ENCODE assay signal across 30 cellular contexts in genomic region chr18:3804336-3804735, GRCh38.
"Had no signal": no experiment of that assay in that cellular context is flagged by ENCODE, and none has a peak within 500 bp of the region (broad histone marks: within the 10 kb centered on the region; RNA-seq: fewer than 3 reads in every experiment).

No MANE protein-coding gene starts in this region.

- H3K27ac ChIP-seq: adrenal gland, body of pancreas, brain microvascular endothelial cell, breast epithelium, VCaP had no signal

- DNase-seq: activated B cell treated with CpG ODN at 0.5 μM for 24 hours; activated CD4-positive, alpha-beta memory T cell treated with anti-CD3 and anti-CD28 coated beads for 36 hours; activated CD4-positive, alpha-beta T cell treated with anti-CD3 and anti-CD28 coated beads for 4 hours; activated CD4-positive, alpha-beta T cell treated with anti-CD3 and anti-CD28 coated beads, Interleukin-2, amount 10 ng/mL, durations not matched to agents 24 days and 14 days; activated CD4-positive, alpha-beta T cell treated with anti-CD3 and anti-CD28 coated beads, Interleukin-2, amount 50 U/mL, for 1 hour; activated CD4-positive, alpha-beta T cell treated with anti-CD3 and anti-CD28 coated beads, Interleukin-2, amount 50 U/mL, for 4 hours; activated CD4-positive, CD25-positive, alpha-beta regulatory T cell treated with anti-CD3 and anti-CD28 coated beads, Interleukin-2, amount 50 U/mL, for 72 hours; activated CD8-positive, alpha-beta memory T cell treated with anti-CD3 and anti-CD28 coated beads, Interleukin-2, amount 50 U/mL, for 4 hours; activated CD8-positive, alpha-beta T cell treated with anti-CD3 and anti-CD28 coated beads for 36 hours; activated effector memory CD4-positive, alpha-beta T cell treated with anti-CD3 and anti-CD28 coated beads, Interleukin-2, amount 50 U/mL, for 16 hours; activated gamma-delta T cell treated with Interleukin-2 at 50 U/mL for 16 hours; activated naive CD4-positive, alpha-beta T cell; activated naive CD4-positive, alpha-beta T cell treated with anti-CD3 and anti-CD28 coated beads for 36 hours; activated naive CD4-positive, alpha-beta T cell treated with anti-CD3 and anti-CD28 coated beads, Interleukin-2, amount 50 U/mL, for 16 hours; activated naive CD8-positive, alpha-beta T cell treated with anti-CD3 and anti-CD28 coated beads for 36 hours; activated T-cell treated with anti-CD3 and anti-CD28 coated beads for 4 hours; activated T-cell treated with anti-CD3 and anti-CD28 coated beads, Interleukin-2, amount 50 U/mL, for 1 hour; activated T-cell treated with anti-CD3 and anti-CD28 coated beads, Interleukin-2, amount 50 U/mL, for 4 hours; activated T-cell treated with anti-CD3 and anti-CD28 coated beads, Interleukin-2, amount 50 U/mL, for 72 hours; adrenal gland; amniotic stem cell; aorta; body of pancreas; brain microvascular endothelial cell; central memory CD4-positive, alpha-beta T cell; T-helper 1 cell; T-helper 2 cell; T-helper 9 cell had no signal

- H3K4me1 ChIP-seq: adrenal gland, body of pancreas, breast epithelium had no signal

- H3K27me3 ChIP-seq: adrenal gland, body of pancreas, brain microvascular endothelial cell, breast epithelium had no signal

- H3K36me3 ChIP-seq: adrenal gland, brain microvascular endothelial cell, breast epithelium had no signal

- H3K4me3 ChIP-seq: adrenal gland, body of pancreas, breast epithelium had no signal
